Comparison of ENCODE assay signal across 18 cellular contexts in the genomic region with DNA sequence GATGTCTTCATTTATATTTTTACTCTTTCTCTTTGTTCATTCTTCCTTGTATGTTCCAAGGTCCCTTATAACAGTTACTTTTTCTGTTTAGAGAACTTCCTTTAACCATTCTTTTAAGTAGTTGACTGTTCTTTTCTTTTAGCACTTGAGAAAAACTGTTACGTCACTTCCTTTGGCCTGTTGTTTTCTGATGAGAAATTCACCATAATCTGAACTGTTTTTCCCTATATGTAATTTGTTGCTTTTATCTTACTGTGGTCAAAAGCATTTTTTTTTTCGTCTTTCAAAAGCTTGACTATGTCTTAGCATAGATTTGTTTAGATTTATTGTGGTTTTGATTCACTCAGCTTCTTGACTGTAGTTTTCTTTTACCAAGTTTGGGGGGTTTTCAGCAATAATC.
"Had no signal": no experiment of that assay in that cellular context is flagged by ENCODE, and none has a peak within 500 bp of the region (broad histone marks: within the 10 kb centered on the region; RNA-seq: fewer than 3 reads in every experiment).

No MANE protein-coding gene starts in this region.

- ATAC-seq: body of pancreas; gastrocnemius medialis; heart left ventricle; left lung; stimulated activated naive CD8-positive, alpha-beta T cell treated with anti-CD3 and anti-CD28 coated beads, Interleukin-15, amount 100 ng/mL, for 72 hours had no signal

- H3K4me3 ChIP-seq: adrenal gland, body of pancreas, dorsolateral prefrontal cortex, gastrocnemius medialis, heart left ventricle, left lung, vagina had no signal

- H3K4me1 ChIP-seq: adrenal gland, body of pancreas, gastrocnemius medialis, heart left ventricle, left lung, vagina had no signal

- H3K36me3 ChIP-seq: adrenal gland, gastrocnemius medialis, heart left ventricle, left lung, vagina, WERI-Rb-1 had no signal

- H3K27ac ChIP-seq: adrenal gland, body of pancreas, dorsolateral prefrontal cortex, epithelial cell of prostate, gastrocnemius medialis, heart left ventricle, left lung, vagina, WERI-Rb-1 had no signal

- DNase-seq: activated CD4-positive, alpha-beta T cell treated with anti-CD3 and anti-CD28 coated beads for 1 hour; activated CD8-positive, alpha-beta memory T cell treated with anti-CD3 and anti-CD28 coated beads for 24 hours; activated CD8-positive, alpha-beta memory T cell treated with anti-CD3 and anti-CD28 coated beads, Interleukin-2, amount 50 U/mL, for 48 hours; activated gamma-delta T cell; adrenal gland; body of pancreas; dorsolateral prefrontal cortex; gastrocnemius medialis; heart left ventricle; left lung; midbrain; stimulated activated CD4-positive, alpha-beta T cell treated with anti-CD3 and anti-CD28 coated beads, Interleukin-4, amount 100 ng/mL, for 1 hour; stimulated activated naive CD8-positive, alpha-beta T cell treated with anti-CD3 and anti-CD28 coated beads, Interleukin-15, amount 100 ng/mL, for 72 hours; T-helper 2 cell; trophoblast cell; WERI-Rb-1 had no signal

- H3K9me3 ChIP-seq: adrenal gland, body of pancreas, gastrocnemius medialis, heart left ventricle, left lung, vagina had no signal

- H3K27me3 ChIP-seq: adrenal gland, body of pancreas, dorsolateral prefrontal cortex, gastrocnemius medialis, heart left ventricle, left lung, vagina had no signal
